In the genomic region with DNA sequence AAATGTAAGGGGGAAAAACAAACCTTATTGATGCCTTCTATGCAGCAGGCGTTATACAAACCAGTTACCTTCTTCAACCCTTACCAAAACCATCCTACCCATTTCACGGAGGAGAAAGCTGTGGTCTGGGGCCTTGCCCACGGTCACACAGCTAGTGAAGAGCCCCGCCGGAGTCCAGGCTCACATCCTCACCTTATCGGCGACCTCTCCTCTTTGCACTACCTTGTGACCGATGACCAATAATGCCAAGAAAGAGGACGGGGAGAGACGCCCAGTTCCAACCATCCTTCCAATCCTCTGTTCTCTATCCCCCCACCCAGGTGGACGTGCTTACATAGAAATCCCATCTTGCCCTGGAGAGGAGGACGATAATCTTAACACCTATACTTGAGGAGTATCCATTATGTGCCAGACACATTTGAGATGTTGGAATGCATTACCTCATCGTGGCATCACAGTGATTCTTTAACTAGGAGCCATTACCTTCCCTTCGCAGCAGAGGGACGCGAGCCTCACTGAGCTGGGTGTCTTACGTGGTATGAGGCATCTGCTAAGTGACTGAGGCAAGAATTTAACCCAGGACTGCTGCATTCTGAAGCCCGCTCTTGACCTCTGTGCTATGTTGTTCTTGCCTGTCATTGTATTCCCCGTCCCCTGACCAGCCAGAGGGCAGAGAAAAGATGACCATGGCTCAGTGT, we compare ENCODE assay signal across 24 cellular contexts.
"Had no signal": no experiment of that assay in that cellular context is flagged by ENCODE, and none has a peak within 500 bp of the region (broad histone marks: within the 10 kb centered on the region; RNA-seq: fewer than 3 reads in every experiment).

No MANE protein-coding gene starts in this region.

- H3K36me3 ChIP-seq: left lung, prostate gland, suprapubic skin, tibial nerve, uterus had no signal

- H3K4me3 ChIP-seq: left lung, prostate gland, suprapubic skin, tibial nerve, uterus had no signal

- DNase-seq: activated CD4-positive, alpha-beta memory T cell treated with anti-CD3 and anti-CD28 coated beads, Interleukin-2, amount 10 ng/mL, durations not matched to agents 7 days and 5 days; activated CD4-positive, alpha-beta T cell treated with anti-CD3 and anti-CD28 coated beads, Interleukin-2, amount 10 ng/mL, durations not matched to agents 24 days and 14 days; activated naive CD4-positive, alpha-beta T cell treated with anti-CD3 and anti-CD28 coated beads for 36 hours; activated naive CD8-positive, alpha-beta T cell treated with anti-CD3 and anti-CD28 coated beads, Interleukin-2, amount 10 ng/mL, durations not matched to agents 7 days and 5 days; activated T-cell treated with anti-CD3 and anti-CD28 coated beads, Interleukin-2, amount 50 U/mL, for 4 hours; amniotic stem cell; cortex of kidney; effector CD4-positive, alpha-beta T cell; erythroblast; foreskin keratinocyte; left lung; nephron progenitor cell; occipital lobe; stimulated activated naive CD8-positive, alpha-beta T cell treated with anti-CD3 and anti-CD28 coated beads, Interleukin-15, amount 100 ng/mL, for 72 hours; T-cell; uterus had no signal

- H3K27ac ChIP-seq: foreskin keratinocyte, left lung, prostate gland, suprapubic skin, tibial nerve, uterus, VCaP had no signal

- H3K27me3 ChIP-seq: foreskin keratinocyte, tibial nerve, uterus had no signal

- H3K36me3 Mint-ChIP-seq: activated naive CD8-positive, alpha-beta T cell treated with anti-CD3 and anti-CD28 coated beads, Interleukin-2, amount 10 ng/mL, durations not matched to agents 7 days and 5 days; stimulated activated effector memory CD8-positive, alpha-beta T cell treated with anti-CD3 and anti-CD28 coated beads, Interleukin-12 subunit alpha, Interleukin-12 subunit beta, amount 100 ng/mL, for 72 hours; T-cell had no signal

- H3K4me1 Mint-ChIP-seq: activated CD4-positive, alpha-beta memory T cell treated with anti-CD3 and anti-CD28 coated beads, Interleukin-2, amount 10 ng/mL, durations not matched to agents 7 days and 5 days; activated CD4-positive, alpha-beta T cell treated with anti-CD3 and anti-CD28 coated beads, Interleukin-2, amount 10 ng/mL, durations not matched to agents 24 days and 14 days; activated naive CD8-positive, alpha-beta T cell treated with anti-CD3 and anti-CD28 coated beads, Interleukin-2, amount 10 ng/mL, durations not matched to agents 7 days and 5 days; stimulated activated effector memory CD8-positive, alpha-beta T cell treated with anti-CD3 and anti-CD28 coated beads, Interleukin-12 subunit alpha, Interleukin-12 subunit beta, amount 100 ng/mL, for 72 hours; stimulated activated naive CD8-positive, alpha-beta T cell treated with anti-CD3 and anti-CD28 coated beads, Interleukin-15, amount 100 ng/mL, for 72 hours; T-cell had no signal

- H3K9me3 Mint-ChIP-seq: activated naive CD4-positive, alpha-beta T cell treated with anti-CD3 and anti-CD28 coated beads for 36 hours; activated naive CD8-positive, alpha-beta T cell treated with anti-CD3 and anti-CD28 coated beads, Interleukin-2, amount 10 ng/mL, durations not matched to agents 7 days and 5 days; stimulated activated effector memory CD8-positive, alpha-beta T cell treated with anti-CD3 and anti-CD28 coated beads, Interleukin-12 subunit alpha, Interleukin-12 subunit beta, amount 100 ng/mL, for 72 hours; T-helper 2 cell treated with Interferon-gamma antibody and Interleukin-4, amounts not matched to agents 5 μg/mL and 100 μg/mL, for 36 hours had no signal

- H3K4me1 ChIP-seq: foreskin keratinocyte, left lung, prostate gland, suprapubic skin, tibial nerve, uterus had no signal

- ATAC-seq: activated CD4-positive, CD25-positive, alpha-beta regulatory T cell treated with anti-CD3 and anti-CD28 coated beads, Interleukin-2, amount 50 U/mL, for 24 hours; activated T-cell treated with anti-CD3 and anti-CD28 coated beads, Interleukin-2, amount 50 U/mL, for 4 hours; foreskin keratinocyte; left lung; stimulated activated effector memory CD8-positive, alpha-beta T cell treated with anti-CD3 and anti-CD28 coated beads, Interleukin-12 subunit alpha, Interleukin-12 subunit beta, amount 100 ng/mL, for 72 hours; stimulated activated naive CD8-positive, alpha-beta T cell treated with anti-CD3 and anti-CD28 coated beads, Interleukin-15, amount 100 ng/mL, for 72 hours; T-cell had no signal

- H3K9me3 ChIP-seq: left lung, prostate gland, suprapubic skin, uterus had no signal

- H3K4me3 Mint-ChIP-seq: activated CD4-positive, alpha-beta memory T cell treated with anti-CD3 and anti-CD28 coated beads, Interleukin-2, amount 10 ng/mL, durations not matched to agents 7 days and 5 days; activated CD4-positive, alpha-beta T cell treated with anti-CD3 and anti-CD28 coated beads, Interleukin-2, amount 10 ng/mL, durations not matched to agents 24 days and 14 days; activated naive CD4-positive, alpha-beta T cell treated with anti-CD3 and anti-CD28 coated beads for 36 hours; activated naive CD8-positive, alpha-beta T cell treated with anti-CD3 and anti-CD28 coated beads, Interleukin-2, amount 10 ng/mL, durations not matched to agents 7 days and 5 days; activated T-cell treated with anti-CD3 and anti-CD28 coated beads, Interleukin-2, amount 50 U/mL, for 4 hours; nephron progenitor cell; stimulated activated effector memory CD8-positive, alpha-beta T cell treated with anti-CD3 and anti-CD28 coated beads, Interleukin-12 subunit alpha, Interleukin-12 subunit beta, amount 100 ng/mL, for 72 hours; stimulated activated naive CD8-positive, alpha-beta T cell treated with anti-CD3 and anti-CD28 coated beads, Interleukin-15, amount 100 ng/mL, for 72 hours; T-cell; T-helper 2 cell treated with Interferon-gamma antibody and Interleukin-4, amounts not matched to agents 5 μg/mL and 100 μg/mL, for 36 hours had no signal

- H3K27ac Mint-ChIP-seq: activated CD4-positive, alpha-beta memory T cell treated with anti-CD3 and anti-CD28 coated beads, Interleukin-2, amount 10 ng/mL, durations not matched to agents 7 days and 5 days; activated CD4-positive, alpha-beta T cell treated with anti-CD3 and anti-CD28 coated beads, Interleukin-2, amount 10 ng/mL, durations not matched to agents 24 days and 14 days; activated naive CD4-positive, alpha-beta T cell treated with anti-CD3 and anti-CD28 coated beads for 36 hours; activated naive CD8-positive, alpha-beta T cell treated with anti-CD3 and anti-CD28 coated beads, Interleukin-2, amount 10 ng/mL, durations not matched to agents 7 days and 5 days; activated T-helper 2 cell treated with anti-CD3 and anti-CD28 coated beads, Interferon-gamma antibody, Interleukin-2, Interleukin-4, amounts not matched to agents 10 μg/mL and 5 μg/mL and 100 μg/mL, durations not matched to agents 14 hours and 24 hours and 36 hours; nephron progenitor cell; stimulated activated effector memory CD8-positive, alpha-beta T cell treated with anti-CD3 and anti-CD28 coated beads, Interleukin-12 subunit alpha, Interleukin-12 subunit beta, amount 100 ng/mL, for 72 hours; stimulated activated naive CD8-positive, alpha-beta T cell treated with anti-CD3 and anti-CD28 coated beads, Interleukin-15, amount 100 ng/mL, for 72 hours; T-cell; T-helper 2 cell treated with Interferon-gamma antibody and Interleukin-4, amounts not matched to agents 5 μg/mL and 100 μg/mL, for 36 hours had no signal
